ENCODE assay signal across 12 cellular contexts in the genomic region with DNA sequence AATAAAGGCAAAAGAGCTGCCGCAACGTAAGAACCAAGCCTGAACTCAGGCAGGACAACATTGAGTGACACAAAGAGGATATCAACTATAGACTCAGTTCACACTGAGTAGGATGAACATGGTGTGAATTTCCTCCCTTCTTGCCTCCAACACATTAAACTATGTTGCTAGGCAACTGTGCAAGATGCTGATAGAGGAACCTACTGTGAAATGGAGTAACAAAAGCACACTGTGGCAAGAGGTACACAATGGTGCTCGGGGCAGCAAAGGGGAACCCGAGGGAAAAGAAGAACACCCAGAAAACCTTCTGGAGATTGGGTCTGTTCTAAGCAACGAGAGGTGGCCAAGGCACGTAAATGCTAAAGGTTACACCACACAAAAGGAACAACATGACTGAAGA. TPM values are rescaled to one million over a fixed set of nuclear protein-coding genes. Genes with fewer than 3 reads are reported as not detected.
DNase-seq lines count a peak whose midpoint lies in the region; ATAC-seq and TF ChIP-seq lines count a peak whose summit lies in the region.
"Had no signal": no experiment of that assay in that cellular context is flagged by ENCODE, and none has a peak within 500 bp of the region (broad histone marks: within the 10 kb centered on the region; RNA-seq: fewer than 3 reads in every experiment).

No MANE protein-coding gene starts in this region.

- H3K4me3 ChIP-seq in right atrium auricular region (no peak overlapping the region), left lung (no peak overlapping the region), aorta (ENCODE audit: low read length in 2 of 2) (no peak overlapping the region), PC-9 (no peak overlapping the region), H7 (ENCODE audit: insufficient read depth, low read depth, low read length) (no peak overlapping the region)
- H3K4me3 ChIP-seq: skin epidermis had no signal

- H3K4me1 ChIP-seq in right atrium auricular region, result peaks cover 0 to 79% of the 10 kb centered on the region in 2 donors
- peaks cover 5 to 61% of the 10 kb centered on the region in 2 donors for H3K4me1 ChIP-seq in left lung
- H3K4me1 ChIP-seq in aorta (ENCODE audit: control insufficient read depth in 1 of 2, insufficient read depth in 2 of 2, low read length in 2 of 2), result peaks cover 0 to 19% of the 10 kb centered on the region in 2 donors
- peaks cover 10% of the 10 kb centered on the region for H3K4me1 ChIP-seq in PC-9 (replicated peaks; ENCODE audit: insufficient read depth)

- H3K79me2 ChIP-seq in PC-9 (ENCODE audit: low read depth), result peaks cover 81% of the 10 kb centered on the region

- peak; percentile 10 for ATAC-seq in left ventricle myocardium superior
- ATAC-seq in T-cell (replicated peaks in 1 of 4), result peak in 1 of 4 experiments; percentile 68
- ATAC-seq in left lung, result peak; percentile 60
- no peak for ATAC-seq in aorta (ENCODE audit: low FRiP score)
- ATAC-seq: PC-3 had no signal

- CTCF ChIA-PET in T-cell (lab: Charles Lee) (no interaction called here), PC-9 (lab: Charles Lee) (no interaction called here)

- no TSS peak for BruUV-seq in PC-9 (replicated peaks; lab: Mats Ljungman, UMichigan)

- peak overlapping the region; percentile 25 to 66 for H3K27ac Mint-ChIP-seq in T-cell
- H3K27ac Mint-ChIP-seq: HFFc6 had no signal

- H3K9me3 ChIP-seq in right atrium auricular region, result no peaks in the 10 kb centered on the region
- no peaks in the 10 kb centered on the region for H3K9me3 ChIP-seq in left lung
- H3K9me3 ChIP-seq in aorta (ENCODE audit: control insufficient read depth, low read length), result no peaks in the 10 kb centered on the region
- no peaks in the 10 kb centered on the region for H3K9me3 ChIP-seq in PC-9 (ENCODE audit: insufficient read depth, low read depth)

- POLR2A ChIA-PET in T-cell (lab: Charles Lee) (interaction anchor here in 1 of 2 donors (0.6 kb wide), 1 partner anchor 31 kb away, joined by 4 read pairs; no protein-coding TSS in a partner anchor), PC-9 (lab: Charles Lee; ENCODE audit: unreplicated experiment) (no interaction called here)

- H3K4me1 Mint-ChIP-seq in T-cell, result peaks cover 80 to 82% (median 81%) of the 10 kb centered on the region in 3 donors

- no peaks in the 10 kb centered on the region for H3K27me3 Mint-ChIP-seq in T-cell

- H2AFZ ChIP-seq in PC-9, result no peak overlapping the region

- TF ChIP-seq CTCF in right atrium auricular region (IDR thresholded peaks at IDR 0.05) (no peak), left lung (IDR thresholded peaks at IDR 0.05) (no peak), PC-9 (conservative IDR thresholded peaks at IDR 0.05) (no peak)

- H3F3A ChIP-seq in PC-9 (ENCODE audit: insufficient read depth, low read depth), result peaks cover 24% of the 10 kb centered on the region

- peaks cover 48% of the 10 kb centered on the region for H4K20me1 ChIP-seq in PC-9 (ENCODE audit: insufficient read depth)

- intact Hi-C loops in left ventricle myocardium superior (cut with micrococcal nuclease), result no loop called here
- intact Hi-C loops in left lung (cut with DNase I), result no loop called here
- intact Hi-C loops in aorta (cut with DNase I), result no loop called here
- intact Hi-C loops in PC-9 (cut with micrococcal nuclease; ENCODE audit: unreplicated experiment), result no loop called here

- no peaks in the 10 kb centered on the region for H3K9me2 ChIP-seq in PC-9 (ENCODE audit: insufficient read depth)

- DNase-seq in left ventricle myocardium superior (no peak), right atrium auricular region (ENCODE audit: low spot score) (no peak), T-cell (peak in 1 of 34 experiments; percentile 6), left lung (no peak), aorta (no peak), PC-9 (no peak), H7 (no peak), AG08396 (ENCODE audit: low spot score) (no peak)
- DNase-seq: HFFc6, PC-3 had no signal

- H3K36me3 Mint-ChIP-seq in T-cell, result peaks cover 22% of the 10 kb centered on the region

- 57 to 64% methylated on average over 6 of the region's 6 CpGs for whole genome bisulfite sequencing in aorta, 2 donors

- no peaks in the 10 kb centered on the region for H3K27me3 ChIP-seq in right atrium auricular region
- no peaks in the 10 kb centered on the region for H3K27me3 ChIP-seq in left lung
- no peaks in the 10 kb centered on the region for H3K27me3 ChIP-seq in aorta (ENCODE audit: control insufficient read depth in 1 of 2, insufficient read depth in 2 of 2, low read length in 1 of 2)
- no peaks in the 10 kb centered on the region for H3K27me3 ChIP-seq in PC-9 (ENCODE audit: insufficient read depth, low read depth)
- no peaks in the 10 kb centered on the region for H3K27me3 ChIP-seq in H7 (ENCODE audit: control insufficient read depth, insufficient read depth, low read length)

- no peak overlapping the region for H3K4me2 ChIP-seq in PC-9

- no peaks in the 10 kb centered on the region for H3K36me3 ChIP-seq in right atrium auricular region
- H3K36me3 ChIP-seq in left lung, result peaks cover 0 to 23% of the 10 kb centered on the region in 2 donors
- no peaks in the 10 kb centered on the region for H3K36me3 ChIP-seq in aorta (ENCODE audit: control insufficient read depth in 1 of 2, insufficient read depth in 2 of 2, low read length in 1 of 2)
- H3K36me3 ChIP-seq in PC-9 (ENCODE audit: low read depth), result no peaks in the 10 kb centered on the region
- no peaks in the 10 kb centered on the region for H3K36me3 ChIP-seq in H7 (replicated peaks; ENCODE audit: control insufficient read depth, insufficient read depth, low read length)

- H3K27ac ChIP-seq in right atrium auricular region (peak overlapping the region in 1 of 2 donors; percentile 84), left lung (peak overlapping the region in 1 of 2 donors; percentile 21), aorta (ENCODE audit: low read depth in 1 of 2, low read length in 2 of 2) (peak overlapping the region; percentile 68 to 87), PC-9 (no peak overlapping the region)
- H3K27ac ChIP-seq: C4-2B, skin epidermis had no signal

- H3K4me3 Mint-ChIP-seq in T-cell, result peak overlapping the region in 1 of 3 donors; percentile 73
- H3K4me3 Mint-ChIP-seq: HFFc6 had no signal

- no peaks in the 10 kb centered on the region for H3K9me3 Mint-ChIP-seq in T-cell
- H3K9me3 Mint-ChIP-seq: HFFc6 had no signal

RNA-seq across cellular contexts. Expression of a gene that starts 34.1 kb away (rescaled TPM):
- 84.2 TPM for total RNA-seq in left ventricle myocardium superior
- 100 to 1,000 TPM in 1 of 2 donors, 10 to 100 TPM in 1; 80.8 to 112 TPM for total RNA-seq in right atrium auricular region
- total RNA-seq in T-cell, result 100 to 1,000 TPM; 103 to 133 (median 130) TPM
- 100 to 1,000 TPM; 110 to 214 TPM for total RNA-seq in left lung
- 100 to 1,000 TPM in 1 of 2 donors, 10 to 100 TPM in 1; 96.8 to 106 TPM for total RNA-seq in aorta
- polyA plus RNA-seq in aorta, result 10 to 100 TPM; 36.6 to 38.2 TPM
- total RNA-seq in PC-9 (2021), result 75.3 and 81.3 TPM in 2 replicates
- 98.7 and 100 TPM in 2 replicates for total RNA-seq in H7 (2014; rRNA removed; shearing (Covaris generic))
